14 cellular contexts compared by ENCODE assay signal in the genomic region with DNA sequence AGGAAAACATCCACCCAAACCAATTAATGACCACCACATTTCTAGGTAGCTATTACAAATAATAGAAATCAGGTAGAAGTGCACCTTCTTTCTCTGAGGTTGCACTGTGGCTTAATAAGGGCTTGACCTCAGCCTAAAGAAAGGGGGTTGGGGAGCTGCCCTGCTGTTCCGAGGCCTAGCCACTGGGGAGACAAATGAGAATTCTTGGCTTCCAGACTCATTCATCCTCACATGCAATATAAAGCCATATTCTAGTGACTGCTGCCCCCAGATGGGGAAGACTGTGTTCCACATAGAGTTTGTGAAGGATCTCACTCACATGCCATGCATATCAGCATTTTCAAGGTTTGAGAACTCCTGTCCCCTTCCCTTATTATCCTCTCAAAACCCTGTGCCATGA. TPM values are rescaled to one million over a fixed set of nuclear protein-coding genes. Genes with fewer than 3 reads are reported as not detected.
DNase-seq lines count a peak whose midpoint lies in the region; ATAC-seq, FAIRE-seq and TF ChIP-seq lines count a peak whose summit lies in the region.
"Had no signal": no experiment of that assay in that cellular context is flagged by ENCODE, and none has a peak within 500 bp of the region (broad histone marks: within the 10 kb centered on the region; RNA-seq: fewer than 3 reads in every experiment).

No MANE protein-coding gene starts in this region.

- H3K23me2 ChIP-seq in H1 (ENCODE audit: low read depth, low read length): no peaks in the 10 kb centered on the region

- H3K23ac ChIP-seq in H1 (ENCODE audit: insufficient read length): no peak overlapping the region

- H3K27ac ChIP-seq in H1 (ENCODE audit: low read depth, low read length): no peak overlapping the region
- H3K27ac ChIP-seq in thyroid gland: no peak overlapping the region

- no peak overlapping the region for H3K18ac ChIP-seq in H1 (ENCODE audit: extremely low read depth, low read length)

- intact Hi-C loops in Calu3 (cut with micrococcal nuclease; ENCODE audit: unreplicated experiment) (no loop called here), thyroid gland (cut with DNase I) (no loop called here)

- no peak overlapping the region for H3K27ac Mint-ChIP-seq in Calu3 (ENCODE audit: unreplicated experiment)
- H3K27ac Mint-ChIP-seq: activated CD4-positive, alpha-beta memory T cell treated with anti-CD3 and anti-CD28 coated beads for 36 hours; activated naive CD8-positive, alpha-beta T cell; nephron had no signal

- H3K79me1 ChIP-seq in H1 (ENCODE audit: low read depth, low read length): no peaks in the 10 kb centered on the region

- H3K9me3 Mint-ChIP-seq in Calu3 (ENCODE audit: low read depth, unreplicated experiment): no peaks in the 10 kb centered on the region
- H3K9me3 Mint-ChIP-seq: activated CD4-positive, alpha-beta memory T cell treated with anti-CD3 and anti-CD28 coated beads for 36 hours; nephron had no signal

- no peaks in the 10 kb centered on the region for H3K27me3 ChIP-seq in H1 (replicated peaks in 1 of 4; ENCODE audit: control insufficient read depth in 3 of 4, extremely low read depth in 1 of 4, insufficient read depth in 3 of 4, low read length in 3 of 4)
- no peaks in the 10 kb centered on the region for H3K27me3 ChIP-seq in thyroid gland

- H3K4me3 Mint-ChIP-seq in Calu3 (ENCODE audit: low read depth, unreplicated experiment): no peak overlapping the region
- H3K4me3 Mint-ChIP-seq: activated CD4-positive, alpha-beta memory T cell treated with anti-CD3 and anti-CD28 coated beads for 36 hours; activated naive CD8-positive, alpha-beta T cell; nephron had no signal

- H3K4me1 Mint-ChIP-seq in Calu3 (ENCODE audit: low read depth, unreplicated experiment): no peaks in the 10 kb centered on the region

- ATAC-seq in GM18868 (IDR thresholded peaks at IDR 0.05; ENCODE audit: unreplicated experiment): no peak

- no peak overlapping the region for H4K5ac ChIP-seq in H1 (ENCODE audit: insufficient read length, low read depth, low read length)

- H3K79me2 ChIP-seq in H1 (ENCODE audit: control insufficient read depth in 1 of 2, insufficient read depth in 2 of 2, low read length in 2 of 2): no peaks in the 10 kb centered on the region

- DNase-seq in Calu3 (peak; percentile 23), NCI-H2227 (lab: John Stamatoyannopoulos, UW; ENCODE audit: unreplicated experiment) (peak; percentile 58), H1 (ENCODE audit: low read depth in 1 of 2, low spot score in 2 of 2) (peak in 1 of 2 experiments; percentile 21), AG20443 (ENCODE audit: low spot score) (no peak), thyroid gland (no peak)
- DNase-seq: activated CD4-positive, alpha-beta memory T cell treated with anti-CD3 and anti-CD28 coated beads for 36 hours; cortex of kidney; NCI-H510A had no signal

- no peak overlapping the region for H2BK15ac ChIP-seq in H1 (ENCODE audit: low read length)

- no peak overlapping the region for H2BK5ac ChIP-seq in H1 (ENCODE audit: low read depth, low read length)

- no peak for TF ChIP-seq EP300 in H1 (IDR thresholded peaks at IDR 0.05; ENCODE audit: borderline replicate concordance in 1 of 2, low read depth in 2 of 2, low read length in 2 of 2)

- H2BK20ac ChIP-seq in H1 (ENCODE audit: low read length): no peak overlapping the region

- H3K9ac ChIP-seq in H1 (replicated peaks in 1 of 4; ENCODE audit: extremely low read depth in 1 of 4, low read depth in 3 of 4, low read length in 3 of 4): no peak overlapping the region

- 21% methylated on average over 1 of the region's 1 CpG; no CpG with 5 or more reads in 1 of the 2 experiments for WGBS in H1 (ENCODE audit: extremely low coverage in 1 of 2, insufficient coverage in 1 of 2, insufficient read length in 1 of 2, insufficient replicate concordance in 2 of 2, low coverage in 1 of 2, low lambda C conversion rate in 2 of 2, missing lambda C conversion rate in 1 of 2), 2 experiments
- WGBS in thyroid gland, 2 donors: 64 to 67% methylated on average over 1 of the region's 1 CpG

- no peaks in the 10 kb centered on the region for H3K36me3 Mint-ChIP-seq in Calu3 (ENCODE audit: insufficient read depth, unreplicated experiment)
- H3K36me3 Mint-ChIP-seq: activated CD4-positive, alpha-beta memory T cell treated with anti-CD3 and anti-CD28 coated beads for 36 hours; activated naive CD8-positive, alpha-beta T cell had no signal

- peak overlapping the region in 1 of 2 experiments; percentile 3; a peak in 1 of 4 replicates for H3K4me2 ChIP-seq in H1 (ENCODE audit: insufficient read depth in 1 of 2, low read depth in 2 of 2, low read length in 2 of 2)
- H3K4me2 ChIP-seq: smooth muscle cell had no signal

- no peak overlapping the region for H3K14ac ChIP-seq in H1 (ENCODE audit: insufficient read length)

- no peak overlapping the region for H4K8ac ChIP-seq in H1 (ENCODE audit: extremely low read depth, insufficient read depth, low read length)

- H3K36me3 ChIP-seq in H1 (ENCODE audit: control insufficient read depth in 2 of 4, insufficient read depth in 4 of 4, low read length in 3 of 4) (no peaks in the 10 kb centered on the region), thyroid gland (no peaks in the 10 kb centered on the region)

- no peak overlapping the region for H2BK12ac ChIP-seq in H1 (ENCODE audit: low read depth, low read length)

- H3K56ac ChIP-seq in H1 (replicated peaks; ENCODE audit: insufficient read length, low read depth, low read length): peak overlapping the region; percentile 9

- no peak overlapping the region for H4K91ac ChIP-seq in H1 (replicated peaks; ENCODE audit: insufficient read length, low read length)

- H3K27me3 Mint-ChIP-seq in Calu3 (ENCODE audit: unreplicated experiment): peaks cover 48% of the 10 kb centered on the region

- H3K9me3 ChIP-seq in H1 (ENCODE audit: insufficient read depth in 2 of 2, low read depth in 1 of 2, low read length in 1 of 2): no peaks in the 10 kb centered on the region
- no peaks in the 10 kb centered on the region for H3K9me3 ChIP-seq in thyroid gland

- H3K4me3 ChIP-seq in H1 (ENCODE audit: extremely low read depth in 1 of 4, insufficient read depth in 2 of 4, low read depth in 3 of 4, low read length in 4 of 4) (no peak overlapping the region), thyroid gland (replicated peaks in 1 of 3) (no peak overlapping the region)
- H3K4me3 ChIP-seq: smooth muscle cell had no signal

- POLR2A ChIA-PET in H1 (lab: Charles Lee; ENCODE audit: partially characterized antibody): no interaction called here

- no peaks in the 10 kb centered on the region for H4K20me1 ChIP-seq in H1 (replicated peaks in 1 of 2; ENCODE audit: control insufficient read depth in 1 of 2, insufficient read depth in 2 of 2, low read length in 2 of 2)

- TF ChIP-seq CTCF in Calu3 (IDR thresholded peaks at IDR 0.05; ENCODE audit: unreplicated experiment): no peak
- TF ChIP-seq CTCF in GM12873 (IDR thresholded peaks at IDR 0.05; ENCODE audit: insufficient read depth, low read depth, low read length, missing control alignments): peak; percentile 36
- TF ChIP-seq CTCF in H1 (IDR thresholded peaks at IDR 0.05; ENCODE audit: control extremely low read depth in 1 of 3, insufficient read depth in 1 of 3, low read depth in 1 of 3, low read length in 3 of 3): peak; percentile 19 to 91 (median 65)
- no peak for TF ChIP-seq CTCF in thyroid gland (IDR thresholded peaks at IDR 0.05)

- peak; percentile 96 for FAIRE-seq in H1 (lab: Jason Lieb, UNC)

- peak; percentile 84 to 85 for TF ChIP-seq RAD21 in H1 (IDR thresholded peaks at IDR 0.05 in 1 of 2, conservative IDR thresholded peaks at IDR 0.05 in 1 of 2; ENCODE audit: low read depth in 2 of 2, low read length in 2 of 2)

- BruUV-seq in Calu3 (replicated peaks; lab: Mats Ljungman, UMichigan): no TSS peak

- CTCF ChIA-PET in Calu3 (lab: Charles Lee): interaction anchor here (1.1 kb wide), 1 partner anchor 95 kb away, joined by 3 read pairs; no protein-coding TSS in a partner anchor
- CTCF ChIA-PET in H1 (lab: Charles Lee; ENCODE audit: partially characterized antibody): interaction anchor here (0.7 to 12.5 kb wide), 24 partner anchors 9 to 220 kb away, joined by 3 to 153 read pairs (median 6); no protein-coding TSS in a partner anchor

- no peak overlapping the region for H2AFZ ChIP-seq in H1 (ENCODE audit: low read length)

- H3K4ac ChIP-seq in H1 (replicated peaks; ENCODE audit: insufficient read length, low read depth, low read length): no peak overlapping the region

- TF ChIP-seq POLR2A in H1 (IDR thresholded peaks at IDR 0.05; ENCODE audit: control extremely low read depth in 1 of 2, low read depth in 2 of 2, low read length in 2 of 2) (no peak), thyroid gland (IDR thresholded peaks at IDR 0.05) (no peak)

- H3K4me1 ChIP-seq in H1 (replicated peaks in 1 of 4; ENCODE audit: control insufficient read depth in 3 of 4, insufficient read depth in 4 of 4, low read length in 3 of 4) (peaks cover 7 to 24% (median 10%) of the 10 kb centered on the region in 4 experiments; a peak in 6 of 7 replicates), thyroid gland (no peaks in the 10 kb centered on the region)

- no peak overlapping the region for H2AK5ac ChIP-seq in H1 (ENCODE audit: low read depth, low read length)

- H2BK120ac ChIP-seq in H1 (replicated peaks; ENCODE audit: low read depth, low read length): no peak overlapping the region

TF ChIP-seq in H1, 55 proteins besides CTCF, POLR2A, EP300 and RAD21 (continues in another document):
- no peak for TF ChIP-seq CBX8 (IDR thresholded peaks at IDR 0.05; ENCODE audit: borderline replicate concordance, low read depth, low read length)

RNA-seq across cellular contexts. Expression of gene SAYSD1, which starts 22.9 kb away (rescaled TPM):
- total RNA-seq in Calu3 (2022) (23.2 and 23.7 TPM in 2 replicates), thyroid gland (10 to 100 TPM; 22.7 to 36.5 (median 29.2) TPM)
- total RNA-seq in H1 (2021; fragmentation: NEBNext Ultra II Directional; extraction: Animal tissue kit (Norgen Biotek cat#: 25700)): 7.9 and 8.0 TPM in 2 replicates
- 5.8 and 6.7 TPM in 2 replicates for polyA plus RNA-seq in H1 (2011; rRNA removed)
- 6.7 TPM for polyA plus RNA-seq in H1 (2011; cell fraction: cytosol; rRNA removed)
- polyA plus RNA-seq in H1 (2011; cell fraction: nucleus; rRNA removed): 3.5 TPM
- 5.5 to 6.8 TPM (median 6.2 TPM) in 4 replicates for polyA plus RNA-seq in H1 (2012, experiment 1 of 2)
- 4.3 TPM for polyA plus RNA-seq in H1 (2012, experiment 2 of 2)
- 7.8 TPM for polyA plus RNA-seq in H1 (2013, experiment 1 of 2)
- polyA plus RNA-seq in H1 (2013, experiment 2 of 2): 7.8 TPM
- 6.1 and 6.6 TPM in 2 replicates for polyA minus RNA-seq in H1 (2011; rRNA and poly(A)+ RNA removed)
- polyA minus RNA-seq in H1 (2011; cell fraction: cytosol; rRNA and poly(A)+ RNA removed): 5.6 TPM
- polyA minus RNA-seq in H1 (2011; cell fraction: nucleus; rRNA and poly(A)+ RNA removed): 7.7 TPM

RNA-seq across cellular contexts. Expression of gene GLP1R, which starts 43.5 kb away (rescaled TPM):
- 4.8 and 10.2 TPM in 2 replicates for total RNA-seq in Calu3 (2022)
- total RNA-seq in H1 (2021; fragmentation: NEBNext Ultra II Directional; extraction: Animal tissue kit (Norgen Biotek cat#: 25700)): 2.6 and 3.0 TPM in 2 replicates
- 2.7 TPM in 2 replicates for polyA plus RNA-seq in H1 (2011; rRNA removed)
- polyA plus RNA-seq in H1 (2011; cell fraction: cytosol; rRNA removed): 3.2 TPM
- 7.3 TPM for polyA plus RNA-seq in H1 (2011; cell fraction: nucleus; rRNA removed)
- 1.9 to 2.3 TPM (median 2.2 TPM) in 4 replicates for polyA plus RNA-seq in H1 (2012, experiment 1 of 2)
- polyA plus RNA-seq in H1 (2012, experiment 2 of 2): 0.79 TPM
- 1.9 TPM for polyA plus RNA-seq in H1 (2013, experiment 1 of 2)
- 2.1 TPM for polyA plus RNA-seq in H1 (2013, experiment 2 of 2)
- 5.1 and 6.2 TPM in 2 replicates for polyA minus RNA-seq in H1 (2011; rRNA and poly(A)+ RNA removed)
- polyA minus RNA-seq in H1 (2011; cell fraction: cytosol; rRNA and poly(A)+ RNA removed): 1.5 TPM
- 3.6 TPM for polyA minus RNA-seq in H1 (2011; cell fraction: nucleus; rRNA and poly(A)+ RNA removed)
- under 1 TPM; 0.13 to 0.45 (median 0.18) TPM for total RNA-seq in thyroid gland
- total RNA-seq: fibroblast of villous mesenchyme, smooth muscle cell had no signal
- polyA plus RNA-seq: smooth muscle cell had no signal

Comparison
In these comparisons a context has a peak if more than half of its experiments do, and no peak if none do; other contexts are left out.
1. DNase-seq: peak in Calu3 (single experiment) and NCI-H2227 (single experiment); none in AG20443 (single experiment) and thyroid gland (0 of 2).
2. CTCF ChIP-seq: peak in GM12873 (single experiment) and H1 (3 of 3); none in Calu3 (single experiment) and thyroid gland (0 of 6).